Comparison of ENCODE assay signal across 14 cellular contexts in genomic region chr10:114648368-114648767, GRCh38. TPM values are rescaled to one million over a fixed set of nuclear protein-coding genes. Genes with fewer than 3 reads are reported as not detected.
DNase-seq lines count a peak whose midpoint lies in the region; ATAC-seq and TF ChIP-seq lines count a peak whose summit lies in the region.
"Had no signal": no experiment of that assay in that cellular context is flagged by ENCODE, and none has a peak within 500 bp of the region (broad histone marks: within the 10 kb centered on the region; RNA-seq: fewer than 3 reads in every experiment).

No MANE protein-coding gene starts in this region.

- H3K27me3 ChIP-seq in GM23248 (replicated peaks; ENCODE audit: insufficient read depth) (peaks cover 23% of the 10 kb centered on the region), fibroblast of lung (ENCODE audit: control insufficient read depth, insufficient read depth, low read length) (no peaks in the 10 kb centered on the region)

- no peak overlapping the region for H3K4me3 Mint-ChIP-seq in stimulated activated naive CD8-positive, alpha-beta T cell treated with anti-CD3 and anti-CD28 coated beads, Interleukin-15, amount 100 ng/mL, for 72 hours
- H3K4me3 Mint-ChIP-seq: activated T-helper 1 cell treated with anti-CD3 and anti-CD28 coated beads, Interleukin-12 subunit alpha, Interleukin-12 subunit beta, Interleukin-2, Interleukin-4 antibody, amounts not matched to agents 30 ng/mL and 10 ng/mL and 1 ng/mL, durations not matched to agents 14 hours and 24 hours and 36 hours; natural killer cell; stimulated activated naive CD8-positive, alpha-beta T cell treated with anti-CD3 and anti-CD28 coated beads, Interleukin-15, Interleukin-2, amounts not matched to agents 100 ng/mL and 50 ng/mL, for 24 hours; WTC11 had no signal

- H2AFZ ChIP-seq in GM23248: no peak overlapping the region
- H2AFZ ChIP-seq in fibroblast of lung (ENCODE audit: low read length): no peak overlapping the region

- no peaks in the 10 kb centered on the region for H3K36me3 ChIP-seq in GM23248 (ENCODE audit: low read depth)
- no peaks in the 10 kb centered on the region for H3K36me3 ChIP-seq in fibroblast of lung (ENCODE audit: control insufficient read depth, insufficient read depth, low read length)

- H3K4me1 Mint-ChIP-seq in stimulated activated naive CD8-positive, alpha-beta T cell treated with anti-CD3 and anti-CD28 coated beads, Interleukin-15, amount 100 ng/mL, for 72 hours: no peaks in the 10 kb centered on the region
- H3K4me1 Mint-ChIP-seq: natural killer cell had no signal

- no peak for ATAC-seq in HG03460 (IDR thresholded peaks at IDR 0.05; ENCODE audit: unreplicated experiment)
- ATAC-seq in stimulated activated naive CD8-positive, alpha-beta T cell treated with anti-CD3 and anti-CD28 coated beads, Interleukin-15, amount 100 ng/mL, for 72 hours: no peak
- ATAC-seq: natural killer cell, WTC11 had no signal

- no peaks in the 10 kb centered on the region for H3K9me3 ChIP-seq in GM23248 (ENCODE audit: low read depth)
- H3K9me3 ChIP-seq in fibroblast of lung (ENCODE audit: control insufficient read depth, insufficient read depth, low read depth, low read length): no peaks in the 10 kb centered on the region

- no peak overlapping the region for H3K27ac Mint-ChIP-seq in stimulated activated naive CD8-positive, alpha-beta T cell treated with anti-CD3 and anti-CD28 coated beads, Interleukin-15, amount 100 ng/mL, for 72 hours
- H3K27ac Mint-ChIP-seq: activated T-helper 1 cell treated with anti-CD3 and anti-CD28 coated beads, Interleukin-12 subunit alpha, Interleukin-12 subunit beta, Interleukin-2, Interleukin-4 antibody, amounts not matched to agents 30 ng/mL and 10 ng/mL and 1 ng/mL, durations not matched to agents 14 hours and 24 hours and 36 hours; natural killer cell; stimulated activated naive CD8-positive, alpha-beta T cell treated with anti-CD3 and anti-CD28 coated beads, Interleukin-15, Interleukin-2, amounts not matched to agents 100 ng/mL and 50 ng/mL, for 24 hours had no signal

- no peak for TF ChIP-seq POLR2A in lower leg skin (IDR thresholded peaks at IDR 0.05)

- intact Hi-C loops in lower leg skin (cut with DNase I; ENCODE audit: low total_unique reads): no loop called here

- no peaks in the 10 kb centered on the region for H4K20me1 ChIP-seq in GM23248 (ENCODE audit: insufficient read depth)
- H4K20me1 ChIP-seq in fibroblast of lung (ENCODE audit: control insufficient read depth, extremely low read depth, insufficient read depth, low read length): no peaks in the 10 kb centered on the region

- TF ChIP-seq CTCF in fibroblast of lung (conservative IDR thresholded peaks at IDR 0.05 in 1 of 2, IDR thresholded peaks at IDR 0.05 in 1 of 2; ENCODE audit: low read depth in 1 of 2, low read length in 2 of 2) (no peak), lower leg skin (IDR thresholded peaks at IDR 0.05) (no peak)

- H3K27ac ChIP-seq in GM23248 (no peak overlapping the region), fibroblast of lung (ENCODE audit: insufficient read depth, low read length) (no peak overlapping the region)

- 50 to 54% methylated on average over 8 of the region's 8 CpGs for whole genome bisulfite sequencing in GM23248 (ENCODE audit: low coverage in 1 of 2, low lambda C conversion rate in 2 of 2, missing lambda C conversion rate in 2 of 2), 2 experiments
- 55% methylated on average over 8 of the region's 8 CpGs for WGBS in lower leg skin, 2 donors

- H3K79me2 ChIP-seq in GM23248 (ENCODE audit: insufficient read depth) (no peaks in the 10 kb centered on the region), fibroblast of lung (ENCODE audit: control insufficient read depth, insufficient read depth, low read length) (no peaks in the 10 kb centered on the region)

- no peaks in the 10 kb centered on the region for H3K9me3 Mint-ChIP-seq in stimulated activated naive CD8-positive, alpha-beta T cell treated with anti-CD3 and anti-CD28 coated beads, Interleukin-15, amount 100 ng/mL, for 72 hours
- H3K9me3 Mint-ChIP-seq: activated T-helper 1 cell treated with anti-CD3 and anti-CD28 coated beads, Interleukin-12 subunit alpha, Interleukin-12 subunit beta, Interleukin-2, Interleukin-4 antibody, amounts not matched to agents 30 ng/mL and 10 ng/mL and 1 ng/mL, durations not matched to agents 14 hours and 24 hours and 36 hours; natural killer cell; stimulated activated naive CD8-positive, alpha-beta T cell treated with anti-CD3 and anti-CD28 coated beads, Interleukin-15, Interleukin-2, amounts not matched to agents 100 ng/mL and 50 ng/mL, for 24 hours; WTC11 had no signal

- H3K4me2 ChIP-seq in GM23248 (ENCODE audit: unreplicated experiment) (peak overlapping the region; percentile 14), fibroblast of lung (ENCODE audit: extremely low read depth, insufficient read depth, low read length) (peak overlapping the region; percentile 2)

- peak; percentile 64 for DNase-seq in GM23248
- DNase-seq in RPMI7951 (ENCODE audit: low read depth): peak; percentile 78
- peak; percentile 62 to 97 for DNase-seq in fibroblast of lung (ENCODE audit: low read depth in 2 of 2)
- peak; percentile 90 for DNase-seq in renal cortical epithelial cell (ENCODE audit: low read depth)
- DNase-seq in lower leg skin (ENCODE audit: low spot score in 2 of 2): no peak
- DNase-seq in HuH-7 (ENCODE audit: low spot score): no peak
- DNase-seq in stimulated activated naive CD8-positive, alpha-beta T cell treated with anti-CD3 and anti-CD28 coated beads, Interleukin-15, amount 100 ng/mL, for 72 hours: no peak
- DNase-seq: COR-L47, natural killer cell, RPMI8226 had no signal

- H3K4me1 ChIP-seq in GM23248 (ENCODE audit: insufficient read depth) (peaks cover 18% of the 10 kb centered on the region), fibroblast of lung (ENCODE audit: control insufficient read depth, extremely low read depth, insufficient read depth, low read length) (peaks cover 5% of the 10 kb centered on the region)

- H3K9me2 ChIP-seq in GM23248 (ENCODE audit: insufficient read depth): no peaks in the 10 kb centered on the region

- peaks cover 11% of the 10 kb centered on the region for H3F3A ChIP-seq in GM23248 (ENCODE audit: insufficient read depth)

- H3K4me3 ChIP-seq in GM23248 (no peak overlapping the region), fibroblast of lung (replicated peaks in 1 of 4; ENCODE audit: control extremely low read depth in 1 of 4, insufficient read depth in 1 of 4, low read depth in 3 of 4, low read length in 4 of 4) (no peak overlapping the region), lower leg skin (ENCODE audit: low read depth, poor library complexity, severe bottlenecking) (no peak overlapping the region)

- H3K27me3 Mint-ChIP-seq in stimulated activated naive CD8-positive, alpha-beta T cell treated with anti-CD3 and anti-CD28 coated beads, Interleukin-15, amount 100 ng/mL, for 72 hours: no peaks in the 10 kb centered on the region
- H3K27me3 Mint-ChIP-seq: stimulated activated naive CD8-positive, alpha-beta T cell treated with anti-CD3 and anti-CD28 coated beads, Interleukin-15, Interleukin-2, amounts not matched to agents 100 ng/mL and 50 ng/mL, for 24 hours had no signal

- in situ Hi-C loops in GM23248 (cut with MboI): no loop called here

- H3K9ac ChIP-seq in GM23248 (no peak overlapping the region), fibroblast of lung (ENCODE audit: insufficient read depth, low read length) (no peak overlapping the region)

RNA-seq across cellular contexts. Expression of gene ABLIM1, which starts 9.7 kb away (rescaled TPM):
- total RNA-seq in GM23248 (2014; rRNA removed; shearing (Covaris generic)): 0.54 and 4.3 TPM in 2 replicates
- polyA plus RNA-seq in GM23248 (2016; fragmentation: Nextera tagmentation; extraction: Ambion mirVana) (0.78 and 0.98 TPM in 2 replicates), fibroblast of lung (13.6 and 14.0 TPM in 2 replicates)
- 0.20 and 0.24 TPM in 2 replicates for total RNA-seq in RPMI7951 (2014; rRNA removed; shearing (Covaris generic))
- total RNA-seq in fibroblast of lung (4.9 and 5.3 TPM in 2 replicates), renal cortical epithelial cell (31.1 and 77.4 TPM in 2 replicates), lower leg skin (100 to 1,000 TPM; 171 to 258 (median 209) TPM)
- 5.0 and 7.8 TPM in 2 replicates for polyA plus RNA-seq in fibroblast of lung (2012)
- polyA minus RNA-seq in fibroblast of lung (ENCODE audit: low replicate concordance): 24.8 and 51.0 TPM in 2 replicates

Comparison
In these comparisons a context has a peak if more than half of its experiments do, and no peak if none do; other contexts are left out.
1. DNase-seq: peak in GM23248 (single experiment), RPMI7951 (single experiment), fibroblast of lung (2 of 2) and renal cortical epithelial cell (single experiment); none in lower leg skin (0 of 2), HuH-7 (single experiment) and stimulated activated naive CD8-positive, alpha-beta T cell treated with anti-CD3 and anti-CD28 coated beads, Interleukin-15, amount 100 ng/mL, for 72 hours (0 of 2).